In the genomic region with DNA sequence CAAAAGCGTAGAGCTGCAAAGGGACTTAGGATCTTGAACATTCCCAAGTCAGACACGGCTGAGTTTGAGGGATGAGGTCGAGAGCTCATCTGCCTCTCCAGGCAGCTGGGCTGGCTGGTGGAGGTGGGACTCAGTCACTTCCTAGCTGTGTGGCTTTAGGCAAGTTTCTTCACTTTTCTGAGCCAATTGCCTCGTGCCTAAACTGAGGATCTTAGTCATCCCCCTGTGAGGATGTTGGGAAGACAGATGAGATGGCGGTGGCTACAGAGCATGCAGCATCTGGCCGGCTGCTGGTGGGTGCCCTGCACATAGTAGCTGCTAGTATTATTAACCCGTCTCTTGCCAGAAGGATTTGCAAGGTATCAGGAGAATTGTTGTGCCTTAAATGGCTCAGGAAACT, we compare ENCODE assay signal across 30 cellular contexts. TPM values are rescaled to one million over a fixed set of nuclear protein-coding genes. Genes with fewer than 3 reads are reported as not detected.
"Had no signal": no experiment of that assay in that cellular context is flagged by ENCODE, and none has a peak within 500 bp of the region (broad histone marks: within the 10 kb centered on the region; RNA-seq: fewer than 3 reads in every experiment).

No MANE protein-coding gene starts in this region.

- H3K4me1 Mint-ChIP-seq: activated B cell treated with CpG ODN at 0.5 μM for 24 hours; activated naive CD4-positive, alpha-beta T cell treated with anti-CD3 and anti-CD28 coated beads, Interleukin-2, amount 50 U/mL, for 24 hours; activated naive CD8-positive, alpha-beta T cell treated with anti-CD3 and anti-CD28 coated beads, Interleukin-2, amount 50 U/mL, for 24 hours; natural killer cell; neural progenitor cell; stimulated activated memory B cell treated with anti-CD40 and anti-IgM and Interleukin-4, amounts not matched to agents 10 μg/mL and 1 μg/mL and 100 μg/mL, for 72 hours; stimulated activated naive CD8-positive, alpha-beta T cell treated with anti-CD3 and anti-CD28 coated beads, Interleukin-15, amount 100 ng/mL, for 72 hours had no signal

- H3K36me3 Mint-ChIP-seq: activated naive CD4-positive, alpha-beta T cell treated with anti-CD3 and anti-CD28 coated beads, Interleukin-2, amount 50 U/mL, for 24 hours; natural killer cell; neural progenitor cell; stimulated activated memory B cell treated with anti-CD40 and anti-IgM and Interleukin-4, amounts not matched to agents 10 μg/mL and 1 μg/mL and 100 μg/mL, for 72 hours had no signal

- ATAC-seq: activated CD8-positive, alpha-beta T cell treated with anti-CD3 and anti-CD28 coated beads for 36 hours; activated naive CD8-positive, alpha-beta T cell treated with anti-CD3 and anti-CD28 coated beads, Interleukin-2, amount 50 U/mL, for 24 hours; activated T-cell treated with anti-CD3 and anti-CD28 coated beads, Interleukin-2, amount 50 U/mL, for 4 hours; effector memory CD8-positive, alpha-beta T cell; heart right ventricle; left lung; lower lobe of right lung; natural killer cell; psoas muscle; stimulated activated memory B cell treated with anti-CD40 and anti-IgM and Interleukin-4, amounts not matched to agents 10 μg/mL and 1 μg/mL and 100 μg/mL, for 72 hours; stimulated activated naive CD8-positive, alpha-beta T cell treated with anti-CD3 and anti-CD28 coated beads, Interleukin-15, amount 100 ng/mL, for 72 hours; upper lobe of right lung had no signal

- H3K36me3 ChIP-seq: heart right ventricle, left lung, lower lobe of right lung, neural progenitor cell, upper lobe of right lung had no signal

- H3K27me3 ChIP-seq: neural progenitor cell, upper lobe of right lung had no signal

- H3K4me1 ChIP-seq: heart right ventricle, left lung, lower lobe of right lung, neural progenitor cell, parathyroid adenoma, psoas muscle, upper lobe of right lung had no signal

- H3K4me3 Mint-ChIP-seq: activated B cell treated with CpG ODN at 0.5 μM for 24 hours; activated CD8-positive, alpha-beta T cell treated with anti-CD3 and anti-CD28 coated beads for 36 hours; activated naive CD4-positive, alpha-beta T cell treated with anti-CD3 and anti-CD28 coated beads, Interleukin-2, amount 50 U/mL, for 24 hours; activated naive CD8-positive, alpha-beta T cell treated with anti-CD3 and anti-CD28 coated beads, Interleukin-2, amount 50 U/mL, for 24 hours; activated T-cell treated with anti-CD3 and anti-CD28 coated beads, Interleukin-2, amount 50 U/mL, for 4 hours; effector memory CD8-positive, alpha-beta T cell; natural killer cell; neural progenitor cell; stimulated activated memory B cell treated with anti-CD40 and anti-IgM and Interleukin-4, amounts not matched to agents 10 μg/mL and 1 μg/mL and 100 μg/mL, for 72 hours; stimulated activated naive CD8-positive, alpha-beta T cell treated with anti-CD3 and anti-CD28 coated beads, Interleukin-15, amount 100 ng/mL, for 72 hours had no signal

- H3K27ac Mint-ChIP-seq: activated B cell treated with CpG ODN at 0.5 μM for 24 hours; activated CD8-positive, alpha-beta T cell treated with anti-CD3 and anti-CD28 coated beads for 36 hours; activated naive CD4-positive, alpha-beta T cell treated with anti-CD3 and anti-CD28 coated beads, Interleukin-2, amount 50 U/mL, for 24 hours; activated naive CD8-positive, alpha-beta T cell treated with anti-CD3 and anti-CD28 coated beads, Interleukin-2, amount 50 U/mL, for 24 hours; activated T-helper 2 cell treated with anti-CD3 and anti-CD28 coated beads, Interferon-gamma antibody, Interleukin-2, Interleukin-4, amounts not matched to agents 10 μg/mL and 5 μg/mL and 100 μg/mL, durations not matched to agents 14 hours and 24 hours and 36 hours; effector memory CD8-positive, alpha-beta T cell; natural killer cell; neural progenitor cell; stimulated activated memory B cell treated with anti-CD40 and anti-IgM and Interleukin-4, amounts not matched to agents 10 μg/mL and 1 μg/mL and 100 μg/mL, for 72 hours had no signal

- H3K27me3 Mint-ChIP-seq: activated B cell treated with CpG ODN at 0.5 μM for 24 hours; activated naive CD8-positive, alpha-beta T cell treated with anti-CD3 and anti-CD28 coated beads, Interleukin-2, amount 50 U/mL, for 24 hours had no signal

- DNase-seq: activated B cell treated with CpG ODN at 0.5 μM for 24 hours; activated CD4-positive, alpha-beta T cell treated with anti-CD3 and anti-CD28 coated beads, Interleukin-2, amount 50 U/mL, for 1 hour; activated CD8-positive, alpha-beta T cell treated with anti-CD3 and anti-CD28 coated beads for 36 hours; activated naive CD8-positive, alpha-beta T cell treated with anti-CD3 and anti-CD28 coated beads, Interleukin-2, amount 50 U/mL, for 24 hours; activated T-cell treated with anti-CD3 and anti-CD28 coated beads, Interleukin-2, amount 50 U/mL, for 4 hours; amygdala; caudate nucleus; cortex of kidney; effector memory CD8-positive, alpha-beta T cell; foreskin melanocyte; heart right ventricle; left lung; lower lobe of right lung; mesendoderm; natural killer cell; occipital lobe; psoas muscle; stimulated activated CD4-positive, alpha-beta T cell treated with anti-CD3 and anti-CD28 coated beads, Interleukin-1b, Interleukin-23, amount 100 ng/mL, for 48 hours; stimulated activated CD4-positive, alpha-beta T cell treated with anti-CD3 and anti-CD28 coated beads, Interleukin-4, amount 100 ng/mL, for 4 hours; stimulated activated CD8-positive, alpha-beta memory T cell treated with anti-CD3 and anti-CD28 coated beads, Interleukin-4, amount 100 ng/mL, for 48 hours; stimulated activated naive CD8-positive, alpha-beta T cell treated with anti-CD3 and anti-CD28 coated beads, Interleukin-15, amount 100 ng/mL, for 72 hours; substantia nigra; upper lobe of right lung had no signal

- H3K4me3 ChIP-seq: heart right ventricle, left lung, lower lobe of right lung, neural progenitor cell, psoas muscle, smooth muscle cell, upper lobe of right lung had no signal

- H3K9me3 ChIP-seq: heart right ventricle, left lung, lower lobe of right lung, psoas muscle, upper lobe of right lung had no signal

- H3K9me3 Mint-ChIP-seq: activated B cell treated with CpG ODN at 0.5 μM for 24 hours; activated CD8-positive, alpha-beta T cell treated with anti-CD3 and anti-CD28 coated beads for 36 hours; activated naive CD4-positive, alpha-beta T cell treated with anti-CD3 and anti-CD28 coated beads, Interleukin-2, amount 50 U/mL, for 24 hours; activated naive CD8-positive, alpha-beta T cell treated with anti-CD3 and anti-CD28 coated beads, Interleukin-2, amount 50 U/mL, for 24 hours; activated T-cell treated with anti-CD3 and anti-CD28 coated beads, Interleukin-2, amount 50 U/mL, for 4 hours; activated T-helper 2 cell treated with anti-CD3 and anti-CD28 coated beads, Interferon-gamma antibody, Interleukin-2, Interleukin-4, amounts not matched to agents 10 μg/mL and 5 μg/mL and 100 μg/mL, durations not matched to agents 14 hours and 24 hours and 36 hours; effector memory CD8-positive, alpha-beta T cell; natural killer cell; neural progenitor cell had no signal

- H3K27ac ChIP-seq: heart right ventricle, left lung, lower lobe of right lung, neural progenitor cell, parathyroid adenoma, psoas muscle, upper lobe of right lung had no signal

RNA-seq across cellular contexts. Expression of gene TFAP2C, which starts 27.5 kb away (rescaled TPM):
- total RNA-seq: activated B cell treated with CpG ODN at 0.5 μM for 24 hours; activated CD8-positive, alpha-beta T cell treated with anti-CD3 and anti-CD28 coated beads for 36 hours; activated T-cell treated with anti-CD3 and anti-CD28 coated beads, Interleukin-2, amount 50 U/mL, for 4 hours; activated T-helper 2 cell treated with anti-CD3 and anti-CD28 coated beads, Interferon-gamma antibody, Interleukin-2, Interleukin-4, amounts not matched to agents 10 μg/mL and 5 μg/mL and 100 μg/mL, durations not matched to agents 14 hours and 24 hours and 36 hours; mononuclear cell; natural killer cell; psoas muscle had no signal
